34 cellular contexts compared by ENCODE assay signal in genomic region chr3:44365952-44366351, GRCh38.
"Had no signal": no experiment of that assay in that cellular context is flagged by ENCODE, and none has a peak within 500 bp of the region (broad histone marks: within the 10 kb centered on the region; RNA-seq: fewer than 3 reads in every experiment).

No MANE protein-coding gene starts in this region.

- H3K4me3 Mint-ChIP-seq: immature natural killer cell; mesothelial cell of epicardium; naive B cell; natural killer cell; nephron progenitor cell; neural progenitor cell; stimulated activated naive B cell treated with anti-CD40 and anti-IgM and Interleukin-4, amounts not matched to agents 10 μg/mL and 1 μg/mL and 100 μg/mL, for 72 hours had no signal

- H3K36me3 Mint-ChIP-seq: natural killer cell had no signal

- H3K4me3 ChIP-seq: left lung, lower lobe of right lung, neural progenitor cell, skin epidermis, stomach, suprapubic skin, thoracic aorta, tibial artery, upper lobe of right lung had no signal

- H3K9me3 ChIP-seq: left lung, lower lobe of right lung, neutrophil, stomach, suprapubic skin, thoracic aorta, tibial artery, upper lobe of right lung had no signal

- H3K79me2 ChIP-seq: parathyroid adenoma had no signal

- H2AFZ ChIP-seq: neural progenitor cell, parathyroid adenoma had no signal

- FAIRE-seq: islet of Langerhans, kidney, urothelium cell line had no signal

- H3K27me3 ChIP-seq: left lung, neural progenitor cell, neutrophil, stomach, suprapubic skin, tibial artery, upper lobe of right lung had no signal

- H3K9ac ChIP-seq: neural progenitor cell, parathyroid adenoma had no signal

- H3K4me1 ChIP-seq: left lung, neural progenitor cell, parathyroid adenoma, suprapubic skin, tibial artery, upper lobe of right lung had no signal

- H3K9me3 Mint-ChIP-seq: immature natural killer cell; mesothelial cell of epicardium; naive B cell; natural killer cell; nephron progenitor cell; neural progenitor cell; stimulated activated naive B cell treated with anti-CD40 and anti-IgM and Interleukin-4, amounts not matched to agents 10 μg/mL and 1 μg/mL and 100 μg/mL, for 72 hours had no signal

- ATAC-seq: left colon; left lung; lower lobe of right lung; natural killer cell; right cardiac atrium; sciatic nerve; stimulated activated naive B cell treated with anti-CD40 and anti-IgM and Interleukin-4, amounts not matched to agents 10 μg/mL and 1 μg/mL and 100 μg/mL, for 72 hours; stimulated activated naive CD8-positive, alpha-beta T cell treated with anti-CD3 and anti-CD28 coated beads, Interleukin-15, Interleukin-2, amounts not matched to agents 100 U/mL and 50 U/mL, for 24 hours; upper lobe of right lung had no signal

- DNase-seq: hypothalamus; immature natural killer cell; kidney; left colon; left lung; lower lobe of right lung; mammary epithelial cell; mesenchymal stem cell; naive B cell; natural killer cell; nephron progenitor cell; occipital lobe; retina; right cardiac atrium; stimulated activated CD4-positive, alpha-beta T cell treated with anti-CD3 and anti-CD28 coated beads, Interleukin-12 subunit alpha, Interleukin-12 subunit beta, amount 100 ng/mL, for 4 hours; stimulated activated CD4-positive, alpha-beta T cell treated with anti-CD3 and anti-CD28 coated beads, Interleukin-15, amount 100 ng/mL, for 24 hours; stimulated activated CD4-positive, alpha-beta T cell treated with anti-CD3 and anti-CD28 coated beads, Interleukin-2, amount 100 ng/mL, for 24 hours; stimulated activated CD4-positive, alpha-beta T cell treated with anti-CD3 and anti-CD28 coated beads, Interleukin-4, amount 100 ng/mL, for 1 hour; stimulated activated naive B cell treated with anti-CD40 and anti-IgM and Interleukin-4, amounts not matched to agents 10 μg/mL and 1 μg/mL and 100 μg/mL, for 72 hours; stimulated activated naive CD8-positive, alpha-beta T cell treated with anti-CD3 and anti-CD28 coated beads, Interleukin-15, Interleukin-2, amounts not matched to agents 100 U/mL and 50 U/mL, for 24 hours; stomach; tibial artery; trophoblast cell; upper lobe of right lung had no signal

- H3K27ac Mint-ChIP-seq: immature natural killer cell; mesothelial cell of epicardium; naive B cell; natural killer cell; nephron progenitor cell; neural progenitor cell; stimulated activated naive B cell treated with anti-CD40 and anti-IgM and Interleukin-4, amounts not matched to agents 10 μg/mL and 1 μg/mL and 100 μg/mL, for 72 hours had no signal

- H3K4me1 Mint-ChIP-seq: immature natural killer cell; mesothelial cell of epicardium; naive B cell; natural killer cell; stimulated activated naive B cell treated with anti-CD40 and anti-IgM and Interleukin-4, amounts not matched to agents 10 μg/mL and 1 μg/mL and 100 μg/mL, for 72 hours had no signal

- H3K4me2 ChIP-seq: neural progenitor cell had no signal

- H3K27me3 Mint-ChIP-seq: naive B cell; stimulated activated naive B cell treated with anti-CD40 and anti-IgM and Interleukin-4, amounts not matched to agents 10 μg/mL and 1 μg/mL and 100 μg/mL, for 72 hours had no signal

- H3K27ac ChIP-seq: left lung, lower lobe of right lung, neural progenitor cell, neutrophil, parathyroid adenoma, skin epidermis, stomach, suprapubic skin, thoracic aorta, tibial artery, upper lobe of right lung had no signal
